12 cellular contexts compared by ENCODE assay signal in genomic region chr13:66995366-66995663, GRCh38.
DNase-seq lines count a peak whose midpoint lies in the region; ATAC-seq, FAIRE-seq and TF ChIP-seq lines count a peak whose summit lies in the region.
"Had no signal": no experiment of that assay in that cellular context is flagged by ENCODE, and none has a peak within 500 bp of the region (broad histone marks: within the 10 kb centered on the region; RNA-seq: fewer than 3 reads in every experiment).

No MANE protein-coding gene starts in this region.

- H3K27me3 ChIP-seq in K562 (ENCODE audit: control insufficient read depth in 2 of 2, insufficient read depth in 2 of 2, low read length in 2 of 2) (no peaks in the 10 kb centered on the region), pancreas (no peaks in the 10 kb centered on the region)

- CTCF ChIA-PET in K562 (lab: Yijun Ruan, JAX; ENCODE audit: low intra/inter-chr PET ratio): no interaction called here

- TF ChIP-seq CTCF in GM12865 (IDR thresholded peaks at IDR 0.05; ENCODE audit: insufficient read depth, low read depth, low read length, missing control alignments) (no peak), K562 (IDR thresholded peaks at IDR 0.05 in 2 of 3, conservative IDR thresholded peaks at IDR 0.05 in 1 of 3; ENCODE audit: insufficient read depth in 2 of 3, low read depth in 1 of 3, low read length in 3 of 3) (no peak), pancreas (IDR thresholded peaks at IDR 0.05) (no peak), foreskin fibroblast (IDR thresholded peaks at IDR 0.05; ENCODE audit: low read depth, low read length) (no peak)

- FAIRE-seq in K562 (lab: Jason Lieb, UNC) (no peak), pancreas (lab: Jason Lieb, UNC) (no peak)

- H3K4me3 ChIP-seq in GM12865 (ENCODE audit: low read depth, low read length) (no peak overlapping the region), K562 (no peak overlapping the region), pancreas (peak overlapping the region in 1 of 4 donors; percentile 35), foreskin fibroblast (ENCODE audit: low read depth in 1 of 2, low read length in 2 of 2) (no peak overlapping the region)

- 0 out of 2 replicates have a peak overlapping the region, but pooled peaks have one; percentile 4 for H3K4me2 ChIP-seq in K562 (ENCODE audit: insufficient read depth, low read length)

- no peaks in the 10 kb centered on the region for H3K36me3 ChIP-seq in K562 (ENCODE audit: control insufficient read depth, insufficient read depth, low read length)
- no peaks in the 10 kb centered on the region for H3K36me3 ChIP-seq in pancreas

- no peak overlapping the region; a peak in 1 of 4 replicates for H3K9ac ChIP-seq in K562 (ENCODE audit: insufficient read depth in 1 of 2, low read depth in 2 of 2, low read length in 2 of 2)

- H2AFZ ChIP-seq in K562 (ENCODE audit: low read depth, low read length): no peak overlapping the region; the same call in 1 of the 2 replicates

- no peak for TF ChIP-seq POLR2A in K562 (conservative IDR thresholded peaks at IDR 0.05)

- no peak overlapping the region for H3K27ac ChIP-seq in K562 (ENCODE audit: extremely low read depth, low read depth, low read length)
- H3K27ac ChIP-seq in pancreas: no peak overlapping the region
- H3K27ac ChIP-seq: C4-2B had no signal

- ATAC-seq in GM21390 (IDR thresholded peaks at IDR 0.05; ENCODE audit: unreplicated experiment) (peak; percentile 72), HG03103 (IDR thresholded peaks at IDR 0.05; ENCODE audit: low read depth, unreplicated experiment) (peak; percentile 62), K562 (no peak), pancreas (no peak)
- ATAC-seq: Right ventricle myocardium inferior; stimulated activated memory B cell treated with anti-CD40 and anti-IgM and Interleukin-4, amounts not matched to agents 10 μg/mL and 1 μg/mL and 100 μg/mL, for 72 hours had no signal

- 0% methylated on average over 1 of the region's 1 CpG for WGBS in K562 (ENCODE audit: insufficient coverage, low coverage, missing lambda C conversion rate)
- WGBS in pancreas, 2 donors: 28 to 37% methylated on average over 1 of the region's 1 CpG

- in situ Hi-C loops in K562 (cut with MboI): no loop called here

- DNase-seq in GM12865 (ENCODE audit: low read depth): peak; percentile 42
- DNase-seq in K562 (ENCODE audit: extremely low read depth in 1 of 4, low spot score in 3 of 4): no peak
- no peak for DNase-seq in RKO (ENCODE audit: low spot score)
- no peak for DNase-seq in cerebellar nuclear complex (lab: John Stamatoyannopoulos, UW)
- no peak for DNase-seq in pancreas
- no peak for DNase-seq in foreskin fibroblast
- DNase-seq: activated CD4-positive, alpha-beta T cell treated with anti-CD3 and anti-CD28 coated beads, Interleukin-2, amount 10 ng/mL, durations not matched to agents 24 days and 14 days had no signal

- H4K20me1 ChIP-seq in K562 (replicated peaks; ENCODE audit: control insufficient read depth, insufficient read depth, low read length): no peaks in the 10 kb centered on the region

- H3K4me1 ChIP-seq in K562 (replicated peaks in 1 of 2; ENCODE audit: control insufficient read depth in 2 of 2, insufficient read depth in 2 of 2, low read length in 2 of 2) (peaks cover 0 to 8% of the 10 kb centered on the region in 2 experiments; a peak in 2 of 5 replicates), pancreas (peaks cover 0 to 11% (median 8%) of the 10 kb centered on the region in 3 donors)

- no peaks in the 10 kb centered on the region for H3K9me1 ChIP-seq in K562 (ENCODE audit: control insufficient read depth, insufficient read depth, low read length)

- intact Hi-C loops in K562 (cut with micrococcal nuclease): no loop called here
- intact Hi-C loops in pancreas (cut with DNase I): no loop called here

- no peaks in the 10 kb centered on the region for H3K79me2 ChIP-seq in K562 (ENCODE audit: control insufficient read depth, insufficient read depth, low read length)

- H3K9me3 ChIP-seq in K562 (replicated peaks; ENCODE audit: control insufficient read depth, insufficient read depth, low read depth, low read length) (no peaks in the 10 kb centered on the region), pancreas (no peaks in the 10 kb centered on the region)

- no peak for TF ChIP-seq EP300 in K562 (IDR thresholded peaks at IDR 0.05; ENCODE audit: low read length)

- POLR2A ChIA-PET in K562 (lab: Yijun Ruan, JAX): interaction anchor here (1.1 kb wide), 1 partner anchor 9 kb away, joined by 3 read pairs; no protein-coding TSS in a partner anchor

- BruUV-seq in K562 (replicated peaks; lab: Mats Ljungman, UMichigan): no TSS peak

- TF ChIP-seq RAD21 in K562 (CRISPR knock-in tag; conservative IDR thresholded peaks at IDR 0.05 in 1 of 2, IDR thresholded peaks at IDR 0.05 in 1 of 2): no peak

TF ChIP-seq in K562, 482 proteins besides CTCF, POLR2A, EP300 and RAD21:
- TF ChIP-seq ARID2 (IDR thresholded peaks at IDR 0.05) (no peak), ZNF316 (IDR thresholded peaks at IDR 0.05) (peak; percentile 19; the same call in 1 of the 2 replicates)

Comparison
In these comparisons a context has a peak if more than half of its experiments do, and no peak if none do; other contexts are left out.
1. ATAC-seq: peak in GM21390 (single experiment) and HG03103 (single experiment); none in K562 (single experiment) and pancreas (0 of 4).